ENCODE assay signal across 7 cellular contexts in the genomic region with DNA sequence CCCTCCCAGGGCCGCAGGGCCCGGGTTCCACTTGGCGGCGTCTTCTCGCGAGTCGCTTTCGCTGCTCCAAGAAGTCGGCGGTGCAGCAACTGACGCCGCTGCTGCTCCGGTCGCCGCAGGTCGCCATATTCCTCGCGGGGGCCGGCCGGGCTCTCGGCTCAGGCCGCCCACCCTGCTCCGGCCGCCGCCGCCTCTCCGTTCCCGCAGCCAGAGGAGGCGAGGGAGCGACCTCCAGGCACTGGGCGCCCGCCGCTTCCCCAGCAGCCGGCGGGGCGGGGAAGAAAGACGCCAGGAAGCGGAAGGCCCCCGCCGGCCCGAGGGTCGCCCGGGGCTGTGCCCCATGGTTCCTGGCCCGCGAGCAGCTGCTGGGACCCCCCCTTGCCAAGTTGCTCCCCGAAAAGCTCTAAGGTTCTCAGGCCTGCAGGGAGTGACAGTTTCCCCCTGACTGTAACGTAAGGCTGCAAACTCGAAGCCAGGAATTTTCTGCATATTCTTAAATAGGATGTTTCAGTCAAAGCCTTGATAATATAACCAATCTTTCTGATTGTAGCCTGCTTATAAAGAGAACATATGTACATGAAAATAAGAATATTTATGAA. TPM values are rescaled to one million over a fixed set of nuclear protein-coding genes. Genes with fewer than 3 reads are reported as not detected.
DNase-seq lines count a peak whose midpoint lies in the region; ATAC-seq, FAIRE-seq and TF ChIP-seq lines count a peak whose summit lies in the region.
"Not testable (repeated sequence)": the region's sequence is repeated elsewhere in the genome, so short reads cannot be mapped to it uniquely, and the experiment has no call there.

No MANE protein-coding gene starts in this region.

- not testable (repeated sequence) for H3K36me3 Mint-ChIP-seq in activated T-helper 17 cell treated with anti-CD3 and anti-CD28 coated beads, Interleukin-2, amount 50 U/mL, for 72 hours (ENCODE audit: low read depth)

- H3K4me3 Mint-ChIP-seq in activated T-helper 17 cell treated with anti-CD3 and anti-CD28 coated beads, Interleukin-2, amount 50 U/mL, for 72 hours: not testable (repeated sequence)

- not testable (repeated sequence) for H3K27ac ChIP-seq in pancreas

- not testable (repeated sequence) for DNase-seq in left cardiac atrium, pancreas

- H3K27ac Mint-ChIP-seq in activated T-helper 17 cell treated with anti-CD3 and anti-CD28 coated beads, Interleukin-2, amount 50 U/mL, for 72 hours: not testable (repeated sequence)

- not testable (repeated sequence) for H3K4me3 ChIP-seq in pancreas

- H3K4me1 Mint-ChIP-seq in activated T-helper 17 cell treated with anti-CD3 and anti-CD28 coated beads, Interleukin-2, amount 50 U/mL, for 72 hours: not testable (repeated sequence)

- not testable (repeated sequence) for H3K36me3 ChIP-seq in pancreas

- intact Hi-C loops in left cardiac atrium (cut with DNase I); pancreas (cut with DNase I): not testable (repeated sequence)

- not testable (repeated sequence) for H3K4me1 ChIP-seq in pancreas

- not testable (repeated sequence) for TF ChIP-seq CTCF in pancreas (IDR thresholded peaks at IDR 0.05)

- WGBS in pancreas, 2 donors: no CpG with 5 or more reads among the region's 48 CpGs

- not testable (repeated sequence) for H3K27me3 ChIP-seq in pancreas

- H3K9me3 Mint-ChIP-seq in activated T-helper 17 cell treated with anti-CD3 and anti-CD28 coated beads, Interleukin-2, amount 50 U/mL, for 72 hours: not testable (repeated sequence)

- ATAC-seq in GM18873 (IDR thresholded peaks at IDR 0.05; ENCODE audit: low FRiP score, unreplicated experiment): peak; percentile 22
- ATAC-seq in GM21390 (IDR thresholded peaks at IDR 0.05; ENCODE audit: unreplicated experiment): peak; percentile 37
- peak; percentile 39 for ATAC-seq in HG02678 (IDR thresholded peaks at IDR 0.05; ENCODE audit: unreplicated experiment)
- ATAC-seq in HG03439 (IDR thresholded peaks at IDR 0.05; ENCODE audit: unreplicated experiment): peak; percentile 36
- peak; percentile 13 for ATAC-seq in activated T-helper 17 cell treated with anti-CD3 and anti-CD28 coated beads, Interleukin-2, amount 50 U/mL, for 72 hours (replicated peaks)
- peak; percentile 79 to 87 for ATAC-seq in left cardiac atrium
- peak; percentile 69 to 86 (median 76) for ATAC-seq in pancreas

- not testable (repeated sequence) for FAIRE-seq in pancreas (lab: Jason Lieb, UNC)

- not testable (repeated sequence) for H3K27me3 Mint-ChIP-seq in activated T-helper 17 cell treated with anti-CD3 and anti-CD28 coated beads, Interleukin-2, amount 50 U/mL, for 72 hours

- not testable (repeated sequence) for H3K9me3 ChIP-seq in pancreas

RNA-seq across cellular contexts. Expression of a gene that starts 1.0 kb away (rescaled TPM):
- total RNA-seq in activated T-helper 17 cell treated with anti-CD3 and anti-CD28 coated beads, Interleukin-2, amount 50 U/mL, for 72 hours: 1 to 10 TPM; 4.2 to 7.0 TPM
- total RNA-seq in left cardiac atrium: under 1 TPM in 1 of 2 donors, not detected in 1; 0.35 TPM
- 1 to 10 TPM in 1 of 6 donors, under 1 TPM in 4, not detected in 1; 0.46 to 2.5 (median 0.92) TPM for total RNA-seq in pancreas
- polyA plus RNA-seq in pancreas: 1 to 10 TPM in 1 of 2 donors, under 1 TPM in 1; 0.57 to 1.1 TPM

RNA-seq across cellular contexts. Expression of a gene that starts 39.3 kb away (rescaled TPM):
- 100 to 1,000 TPM; 356 to 481 TPM for total RNA-seq in activated T-helper 17 cell treated with anti-CD3 and anti-CD28 coated beads, Interleukin-2, amount 50 U/mL, for 72 hours
- total RNA-seq in left cardiac atrium (100 to 1,000 TPM; 398 to 532 TPM), pancreas (100 to 1,000 TPM; 336 to 418 (median 379) TPM)
- 1,000 to 10,000 TPM in 1 of 2 donors, 100 to 1,000 TPM in 1; 519 to 1,137 TPM for polyA plus RNA-seq in pancreas

Comparison
In these comparisons a context has a peak if more than half of its experiments do, and no peak if none do; other contexts are left out.
1. ATAC-seq: peak in every context shown above with its lines; median percentile 83 in left cardiac atrium; 76 in pancreas; 39 in HG02678; 37 in GM21390; 36 in HG03439; 22 in GM18873; 13 in activated T-helper 17 cell treated with anti-CD3 and anti-CD28 coated beads, Interleukin-2, amount 50 U/mL, for 72 hours.